In genomic region chr14:71362282-71362681, GRCh38 we compare ENCODE assay signal across 15 cellular contexts. TPM values are rescaled to one million over a fixed set of nuclear protein-coding genes. Genes with fewer than 3 reads are reported as not detected.
DNase-seq lines count a peak whose midpoint lies in the region; ATAC-seq and TF ChIP-seq lines count a peak whose summit lies in the region.
"Had no signal": no experiment of that assay in that cellular context is flagged by ENCODE, and none has a peak within 500 bp of the region (broad histone marks: within the 10 kb centered on the region; RNA-seq: fewer than 3 reads in every experiment).

No MANE protein-coding gene starts in this region.

- no peak for DNase-seq in stimulated activated naive CD8-positive, alpha-beta T cell treated with anti-CD3 and anti-CD28 coated beads, Interleukin-15, Interleukin-2, amounts not matched to agents 100 U/mL and 50 U/mL, for 24 hours
- DNase-seq in WERI-Rb-1, result peak; percentile 30
- peak; percentile 44 for DNase-seq in mesendoderm
- DNase-seq in NCI-H1105 (lab: John Stamatoyannopoulos, UW), result no peak
- DNase-seq in NCI-H1436 treated with DMSO at 0.1 percent for 48 hours (lab: John Stamatoyannopoulos, UW), result no peak
- no peak for DNase-seq in Calu3
- DNase-seq: activated naive CD4-positive, alpha-beta T cell treated with anti-CD3 and anti-CD28 coated beads, Interleukin-2, amount 50 U/mL, for 16 hours; CD8-positive, alpha-beta memory T cell; cortex of kidney; T-helper 9 cell; thyroid gland had no signal

- H3K4ac ChIP-seq in mesendoderm (ENCODE audit: low read depth, low read length), result no peak overlapping the region

- H2BK120ac ChIP-seq in mesendoderm (ENCODE audit: low read depth, low read length), result no peak overlapping the region

- H3K27me3 Mint-ChIP-seq in stimulated activated naive CD8-positive, alpha-beta T cell treated with anti-CD3 and anti-CD28 coated beads, Interleukin-15, Interleukin-2, amounts not matched to agents 100 ng/mL and 50 ng/mL, for 24 hours, result no peaks in the 10 kb centered on the region
- H3K27me3 Mint-ChIP-seq in Calu3 (ENCODE audit: unreplicated experiment), result no peaks in the 10 kb centered on the region
- H3K27me3 Mint-ChIP-seq: brain; CD8-positive, alpha-beta memory T cell had no signal

- TF ChIP-seq CTCF in WERI-Rb-1 (IDR thresholded peaks at IDR 0.05; ENCODE audit: low read depth, low read length), result no peak
- TF ChIP-seq CTCF in Calu3 (IDR thresholded peaks at IDR 0.05; ENCODE audit: unreplicated experiment), result no peak

- no CpG with 5 or more reads among the region's 2 CpGs for WGBS in mesendoderm (ENCODE audit: extremely low coverage, insufficient coverage, low lambda C conversion rate)

- peaks cover 22% of the 10 kb centered on the region for H3K79me2 ChIP-seq in mesendoderm (ENCODE audit: control insufficient read depth, insufficient read depth, low read length)

- CTCF ChIA-PET in Calu3 (lab: Charles Lee), result interaction anchor here (0.6 kb wide), 1 partner anchor 258 kb away, joined by 3 read pairs; no protein-coding TSS in a partner anchor

- no peak overlapping the region for H2BK15ac ChIP-seq in mesendoderm (replicated peaks; ENCODE audit: low read depth)

- peak overlapping the region; percentile 20 for H3K4me3 ChIP-seq in WERI-Rb-1 (ENCODE audit: low read depth, low read length)
- H3K4me3 ChIP-seq in mesendoderm (ENCODE audit: low read length), result no peak overlapping the region
- H3K4me3 ChIP-seq: thyroid gland had no signal

- H3K4me1 Mint-ChIP-seq in stimulated activated naive CD8-positive, alpha-beta T cell treated with anti-CD3 and anti-CD28 coated beads, Interleukin-15, Interleukin-2, amounts not matched to agents 100 ng/mL and 50 ng/mL, for 24 hours (ENCODE audit: low read depth), result peaks cover 85% of the 10 kb centered on the region
- no peaks in the 10 kb centered on the region for H3K4me1 Mint-ChIP-seq in Calu3 (ENCODE audit: low read depth, unreplicated experiment)

- H3K27ac Mint-ChIP-seq in stimulated activated naive CD8-positive, alpha-beta T cell treated with anti-CD3 and anti-CD28 coated beads, Interleukin-15, Interleukin-2, amounts not matched to agents 100 ng/mL and 50 ng/mL, for 24 hours, result peak overlapping the region; percentile 76
- no peak overlapping the region for H3K27ac Mint-ChIP-seq in Calu3 (ENCODE audit: unreplicated experiment)

- H3K23ac ChIP-seq in mesendoderm (ENCODE audit: low read length), result no peak overlapping the region

- H2BK5ac ChIP-seq in mesendoderm (ENCODE audit: low read length), result no peak overlapping the region

- H3K27me3 ChIP-seq in WERI-Rb-1 (ENCODE audit: insufficient read depth, low read depth, severe bottlenecking) (no peaks in the 10 kb centered on the region), mesendoderm (ENCODE audit: insufficient read depth, low read length, poor library complexity) (no peaks in the 10 kb centered on the region)
- H3K27me3 ChIP-seq: thyroid gland had no signal

- H3K27ac ChIP-seq in WERI-Rb-1 (peak overlapping the region; percentile 77), mesendoderm (ENCODE audit: low read depth, low read length) (no peak overlapping the region)
- H3K27ac ChIP-seq: thyroid gland had no signal

- H4K5ac ChIP-seq in mesendoderm (ENCODE audit: low read length), result no peak overlapping the region

- H4K8ac ChIP-seq in mesendoderm (ENCODE audit: low read depth, low read length), result no peak overlapping the region

- intact Hi-C loops in Calu3 (cut with micrococcal nuclease; ENCODE audit: unreplicated experiment), result no loop called here

- H3K4me3 Mint-ChIP-seq in stimulated activated naive CD8-positive, alpha-beta T cell treated with anti-CD3 and anti-CD28 coated beads, Interleukin-15, Interleukin-2, amounts not matched to agents 100 ng/mL and 50 ng/mL, for 24 hours, result no peak overlapping the region
- no peak overlapping the region for H3K4me3 Mint-ChIP-seq in Calu3 (ENCODE audit: low read depth, unreplicated experiment)
- H3K4me3 Mint-ChIP-seq: CD8-positive, alpha-beta memory T cell had no signal

- no TSS peak for BruUV-seq in Calu3 (replicated peaks; lab: Mats Ljungman, UMichigan)

- H3K79me1 ChIP-seq in mesendoderm (ENCODE audit: low read length), result peaks cover 9% of the 10 kb centered on the region

- no peak overlapping the region for H3K56ac ChIP-seq in mesendoderm (ENCODE audit: low read length)

- peaks cover 42% of the 10 kb centered on the region for H3K36me3 Mint-ChIP-seq in stimulated activated naive CD8-positive, alpha-beta T cell treated with anti-CD3 and anti-CD28 coated beads, Interleukin-15, Interleukin-2, amounts not matched to agents 100 ng/mL and 50 ng/mL, for 24 hours (ENCODE audit: low read depth)
- no peaks in the 10 kb centered on the region for H3K36me3 Mint-ChIP-seq in Calu3 (ENCODE audit: insufficient read depth, unreplicated experiment)
- H3K36me3 Mint-ChIP-seq: brain had no signal

- no peak overlapping the region for H3K18ac ChIP-seq in mesendoderm (ENCODE audit: low read length)

- no peak overlapping the region for H3K9ac ChIP-seq in mesendoderm (ENCODE audit: low read length)

- H3K4me1 ChIP-seq in mesendoderm (ENCODE audit: control insufficient read depth, low read depth, low read length), result peaks cover 2% of the 10 kb centered on the region

- no peaks in the 10 kb centered on the region for H3K36me3 ChIP-seq in WERI-Rb-1
- H3K36me3 ChIP-seq in mesendoderm (ENCODE audit: control insufficient read depth, insufficient read depth, low read length), result no peaks in the 10 kb centered on the region
- H3K36me3 ChIP-seq: thyroid gland had no signal

- no peaks in the 10 kb centered on the region for H3K9me3 ChIP-seq in WERI-Rb-1 (ENCODE audit: severe bottlenecking)
- H3K9me3 ChIP-seq: thyroid gland had no signal

- ATAC-seq in stimulated activated naive CD8-positive, alpha-beta T cell treated with anti-CD3 and anti-CD28 coated beads, Interleukin-15, Interleukin-2, amounts not matched to agents 100 U/mL and 50 U/mL, for 24 hours, result no peak
- ATAC-seq in HG03045 (IDR thresholded peaks at IDR 0.05; ENCODE audit: unreplicated experiment), result no peak
- ATAC-seq: Panc1 had no signal

- no peak overlapping the region for H2AK5ac ChIP-seq in mesendoderm (ENCODE audit: low read length)

- H3K9me3 Mint-ChIP-seq in stimulated activated naive CD8-positive, alpha-beta T cell treated with anti-CD3 and anti-CD28 coated beads, Interleukin-15, Interleukin-2, amounts not matched to agents 100 ng/mL and 50 ng/mL, for 24 hours, result peaks cover 26% of the 10 kb centered on the region
- H3K9me3 Mint-ChIP-seq in Calu3 (ENCODE audit: low read depth, unreplicated experiment), result peaks cover 8% of the 10 kb centered on the region
- H3K9me3 Mint-ChIP-seq: CD8-positive, alpha-beta memory T cell had no signal

- no peak overlapping the region for H3K4me2 ChIP-seq in mesendoderm (ENCODE audit: low read length)

RNA-seq across cellular contexts. Expression of gene SIPA1L1, which starts 42.0 kb away (rescaled TPM):
- polyA plus RNA-seq in mesendoderm (2013, experiment 1 of 2), result 46.6 TPM
- polyA plus RNA-seq in mesendoderm (2013, experiment 2 of 2), result 47.5 TPM
- total RNA-seq in Calu3 (2022), result 36.5 and 45.9 TPM in 2 replicates

Comparison
In these comparisons a context has a peak if more than half of its experiments do, and no peak if none do; other contexts are left out.
1. DNase-seq: peak in WERI-Rb-1 (single experiment) and mesendoderm (single experiment); none in stimulated activated naive CD8-positive, alpha-beta T cell treated with anti-CD3 and anti-CD28 coated beads, Interleukin-15, Interleukin-2, amounts not matched to agents 100 U/mL and 50 U/mL, for 24 hours (single experiment), NCI-H1105 (single experiment), NCI-H1436 treated with DMSO at 0.1 percent for 48 hours (single experiment) and Calu3 (single experiment).